ENCODE assay signal across 1 cellular context in genomic region chr22:50252081-50253045, GRCh38.
TF ChIP-seq lines count a peak whose summit lies in the region.

No MANE protein-coding gene starts in this region.

TF ChIP-seq in HEK293, 187 proteins besides CTCF, POLR2A, EP300 and RAD21 (continued from another document):
- TF ChIP-seq ZNF692 (tag by site-specific recombination; IDR thresholded peaks at IDR 0.05) (peak; percentile 56; the same call in 1 of the 2 replicates), ZNF654 (tag by site-specific recombination; IDR thresholded peaks at IDR 0.05; ENCODE audit: low read depth) (peak; percentile 48; the same call in 1 of the 2 replicates), ZBTB17 (tag by site-specific recombination; IDR thresholded peaks at IDR 0.05) (peak; percentile 64), ZFP69B (tag by site-specific recombination; IDR thresholded peaks at IDR 0.05) (peak; percentile 85; the same call in 1 of the 2 replicates)
